Comparison of ENCODE assay signal across 35 cellular contexts in genomic region chr2:104933518-104933917, GRCh38.
"Had no signal": no experiment of that assay in that cellular context is flagged by ENCODE, and none has a peak within 500 bp of the region (broad histone marks: within the 10 kb centered on the region; RNA-seq: fewer than 3 reads in every experiment).

No MANE protein-coding gene starts in this region.

- H3K4me3 ChIP-seq: MG63 had no signal

- H3K36me3 ChIP-seq: MG63 had no signal

- H3K27me3 ChIP-seq: MG63 had no signal

- H3K9me3 ChIP-seq: MG63 had no signal

- DNase-seq: Karpas-422, Kasumi-1, MG63, MM.1S, MV-4-11, NCI-H1048, NCI-H1092, NCI-H1092 treated with DMSO at 0.1 percent for 48 hours, NCI-H1105, NCI-H1105 treated with DMSO at 0.1 percent for 48 hours, NCI-H1417, NCI-H1417 treated with DMSO at 0.1 percent for 48 hours, NCI-H1436, NCI-H1436 treated with DMSO at 0.1 percent for 48 hours, NCI-H146, NCI-H1694, NCI-H1694 treated with DMSO at 0.1 percent for 48 hours, NCI-H187, NCI-H187 treated with DMSO at 0.1 percent for 48 hours, NCI-H1930, NCI-H2029, NCI-H2029 treated with DMSO at 0.1 percent for 48 hours, NCI-H2081, NCI-H2081 treated with DMSO at 0.1 percent for 48 hours, NCI-H2107, NCI-H2171, NCI-H2171 treated with DMSO at 0.1 percent for 48 hours, NCI-H2227 treated with DMSO at 0.1 percent for 48 hours, NCI-H226, NCI-H345, NCI-H446, NCI-H446 treated with DMSO at 0.1 percent for 48 hours, NCI-H510A, NCI-H510A treated with DMSO at 0.1 percent for 48 hours, NCI-H524 had no signal
